ENCODE assay signal across 1 cellular context in genomic region chr16:68590201-68590994, GRCh38.
TF ChIP-seq lines count a peak whose summit lies in the region.

No MANE protein-coding gene starts in this region.

TF ChIP-seq in HepG2, 621 proteins besides CTCF, POLR2A, EP300 and RAD21 (continued from another document and continues in another):
- TF ChIP-seq, protein P1, sequence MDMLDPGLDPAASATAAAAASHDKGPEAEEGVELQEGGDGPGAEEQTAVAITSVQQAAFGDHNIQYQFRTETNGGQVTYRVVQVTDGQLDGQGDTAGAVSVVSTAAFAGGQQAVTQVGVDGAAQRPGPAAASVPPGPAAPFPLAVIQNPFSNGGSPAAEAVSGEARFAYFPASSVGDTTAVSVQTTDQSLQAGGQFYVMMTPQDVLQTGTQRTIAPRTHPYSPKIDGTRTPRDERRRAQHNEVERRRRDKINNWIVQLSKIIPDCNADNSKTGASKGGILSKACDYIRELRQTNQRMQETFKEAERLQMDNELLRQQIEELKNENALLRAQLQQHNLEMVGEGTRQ (IDR thresholded peaks at IDR 0.05; ENCODE audit: low read depth, low read length), result no peak
- TF ChIP-seq, protein P1 (CRISPR knock-in tag; IDR thresholded peaks at IDR 0.05; ENCODE audit: borderline replicate concordance), result no peak
- TF ChIP-seq ZNF367 (CRISPR knock-in tag; IDR thresholded peaks at IDR 0.05; ENCODE audit: borderline replicate concordance) (no peak), ZNF615 (CRISPR knock-in tag; IDR thresholded peaks at IDR 0.05; ENCODE audit: borderline replicate concordance) (no peak), KDM5A (IDR thresholded peaks at IDR 0.05; ENCODE audit: borderline replicate concordance, low read length) (no peak), MEIS2 (CRISPR knock-in tag; IDR thresholded peaks at IDR 0.05) (peak; percentile 45; the same call in 1 of the 2 replicates), ZNF333 (CRISPR knock-in tag; IDR thresholded peaks at IDR 0.05; ENCODE audit: borderline replicate concordance) (no peak), ZNF446 (CRISPR knock-in tag; IDR thresholded peaks at IDR 0.05) (no peak), ZNF205 (CRISPR knock-in tag; IDR thresholded peaks at IDR 0.05) (no peak), MXI1 (IDR thresholded peaks at IDR 0.05; ENCODE audit: borderline replicate concordance, low read depth, low read length) (no peak), SIX4 (CRISPR knock-in tag; IDR thresholded peaks at IDR 0.05) (no peak), HNRNPH1 (optimal IDR thresholded peaks at IDR 0.05; ENCODE audit: low read depth, low read length) (no peak), HDAC1 (CRISPR knock-in tag; IDR thresholded peaks at IDR 0.05) (no peak), ZNF782 (CRISPR knock-in tag; IDR thresholded peaks at IDR 0.05; ENCODE audit: borderline replicate concordance) (no peak; the same call in 1 of the 2 replicates), ZNF510 (CRISPR knock-in tag; IDR thresholded peaks at IDR 0.05; ENCODE audit: low read depth) (no peak), ZHX1 (CRISPR knock-in tag; IDR thresholded peaks at IDR 0.05; ENCODE audit: low read depth) (no peak), RNF219 (CRISPR knock-in tag; IDR thresholded peaks at IDR 0.05) (no peak), DPF2 (CRISPR knock-in tag; IDR thresholded peaks at IDR 0.05; ENCODE audit: borderline replicate concordance, low read depth) (no peak), NCOA1 (CRISPR knock-in tag; IDR thresholded peaks at IDR 0.05) (0 out of 2 replicates have a peak, but pooled peaks have one; percentile 43), ZNF121 (CRISPR knock-in tag; IDR thresholded peaks at IDR 0.05) (no peak), ZNF572 (CRISPR knock-in tag; IDR thresholded peaks at IDR 0.05) (no peak), PREB (CRISPR knock-in tag; IDR thresholded peaks at IDR 0.05) (no peak), GZF1 (CRISPR knock-in tag; IDR thresholded peaks at IDR 0.05) (no peak), HMG20B (CRISPR knock-in tag; conservative IDR thresholded peaks at IDR 0.05) (no peak; the same call in 1 of the 2 replicates), MBNL3 (CRISPR knock-in tag; conservative IDR thresholded peaks at IDR 0.05) (no peak), JUNB (CRISPR knock-in tag; IDR thresholded peaks at IDR 0.05; ENCODE audit: borderline replicate concordance) (no peak), HOMEZ (CRISPR knock-in tag; IDR thresholded peaks at IDR 0.05; ENCODE audit: low read depth) (no peak), ZBTB2 (CRISPR knock-in tag; IDR thresholded peaks at IDR 0.05; ENCODE audit: low read depth) (no peak), ZSCAN21 (CRISPR knock-in tag; IDR thresholded peaks at IDR 0.05; ENCODE audit: borderline replicate concordance) (no peak), ZFP91 (CRISPR knock-in tag; IDR thresholded peaks at IDR 0.05; ENCODE audit: borderline replicate concordance) (peak; percentile 55; the same call in 1 of the 2 replicates), ZNF234 (CRISPR knock-in tag; conservative IDR thresholded peaks at IDR 0.05) (no peak), ZNF101 (CRISPR knock-in tag; IDR thresholded peaks at IDR 0.05; ENCODE audit: borderline replicate concordance, low read depth) (no peak)
- TF ChIP-seq, protein P2, sequence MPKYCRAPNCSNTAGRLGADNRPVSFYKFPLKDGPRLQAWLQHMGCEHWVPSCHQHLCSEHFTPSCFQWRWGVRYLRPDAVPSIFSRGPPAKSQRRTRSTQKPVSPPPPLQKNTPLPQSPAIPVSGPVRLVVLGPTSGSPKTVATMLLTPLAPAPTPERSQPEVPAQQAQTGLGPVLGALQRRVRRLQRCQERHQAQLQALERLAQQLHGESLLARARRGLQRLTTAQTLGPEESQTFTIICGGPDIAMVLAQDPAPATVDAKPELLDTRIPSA (CRISPR knock-in tag; IDR thresholded peaks at IDR 0.05; ENCODE audit: borderline replicate concordance), result no peak
- TF ChIP-seq, protein P3, sequence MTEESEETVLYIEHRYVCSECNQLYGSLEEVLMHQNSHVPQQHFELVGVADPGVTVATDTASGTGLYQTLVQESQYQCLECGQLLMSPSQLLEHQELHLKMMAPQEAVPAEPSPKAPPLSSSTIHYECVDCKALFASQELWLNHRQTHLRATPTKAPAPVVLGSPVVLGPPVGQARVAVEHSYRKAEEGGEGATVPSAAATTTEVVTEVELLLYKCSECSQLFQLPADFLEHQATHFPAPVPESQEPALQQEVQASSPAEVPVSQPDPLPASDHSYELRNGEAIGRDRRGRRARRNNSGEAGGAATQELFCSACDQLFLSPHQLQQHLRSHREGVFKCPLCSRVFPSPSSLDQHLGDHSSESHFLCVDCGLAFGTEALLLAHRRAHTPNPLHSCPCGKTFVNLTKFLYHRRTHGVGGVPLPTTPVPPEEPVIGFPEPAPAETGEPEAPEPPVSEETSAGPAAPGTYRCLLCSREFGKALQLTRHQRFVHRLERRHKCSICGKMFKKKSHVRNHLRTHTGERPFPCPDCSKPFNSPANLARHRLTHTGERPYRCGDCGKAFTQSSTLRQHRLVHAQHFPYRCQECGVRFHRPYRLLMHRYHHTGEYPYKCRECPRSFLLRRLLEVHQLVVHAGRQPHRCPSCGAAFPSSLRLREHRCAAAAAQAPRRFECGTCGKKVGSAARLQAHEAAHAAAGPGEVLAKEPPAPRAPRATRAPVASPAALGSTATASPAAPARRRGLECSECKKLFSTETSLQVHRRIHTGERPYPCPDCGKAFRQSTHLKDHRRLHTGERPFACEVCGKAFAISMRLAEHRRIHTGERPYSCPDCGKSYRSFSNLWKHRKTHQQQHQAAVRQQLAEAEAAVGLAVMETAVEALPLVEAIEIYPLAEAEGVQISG (CRISPR knock-in tag; IDR thresholded peaks at IDR 0.05), result peak; percentile 63
- TF ChIP-seq, protein P4, sequence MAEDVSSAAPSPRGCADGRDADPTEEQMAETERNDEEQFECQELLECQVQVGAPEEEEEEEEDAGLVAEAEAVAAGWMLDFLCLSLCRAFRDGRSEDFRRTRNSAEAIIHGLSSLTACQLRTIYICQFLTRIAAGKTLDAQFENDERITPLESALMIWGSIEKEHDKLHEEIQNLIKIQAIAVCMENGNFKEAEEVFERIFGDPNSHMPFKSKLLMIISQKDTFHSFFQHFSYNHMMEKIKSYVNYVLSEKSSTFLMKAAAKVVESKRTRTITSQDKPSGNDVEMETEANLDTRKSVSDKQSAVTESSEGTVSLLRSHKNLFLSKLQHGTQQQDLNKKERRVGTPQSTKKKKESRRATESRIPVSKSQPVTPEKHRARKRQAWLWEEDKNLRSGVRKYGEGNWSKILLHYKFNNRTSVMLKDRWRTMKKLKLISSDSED (CRISPR knock-in tag; IDR thresholded peaks at IDR 0.05), result no peak
- TF ChIP-seq, protein P5, sequence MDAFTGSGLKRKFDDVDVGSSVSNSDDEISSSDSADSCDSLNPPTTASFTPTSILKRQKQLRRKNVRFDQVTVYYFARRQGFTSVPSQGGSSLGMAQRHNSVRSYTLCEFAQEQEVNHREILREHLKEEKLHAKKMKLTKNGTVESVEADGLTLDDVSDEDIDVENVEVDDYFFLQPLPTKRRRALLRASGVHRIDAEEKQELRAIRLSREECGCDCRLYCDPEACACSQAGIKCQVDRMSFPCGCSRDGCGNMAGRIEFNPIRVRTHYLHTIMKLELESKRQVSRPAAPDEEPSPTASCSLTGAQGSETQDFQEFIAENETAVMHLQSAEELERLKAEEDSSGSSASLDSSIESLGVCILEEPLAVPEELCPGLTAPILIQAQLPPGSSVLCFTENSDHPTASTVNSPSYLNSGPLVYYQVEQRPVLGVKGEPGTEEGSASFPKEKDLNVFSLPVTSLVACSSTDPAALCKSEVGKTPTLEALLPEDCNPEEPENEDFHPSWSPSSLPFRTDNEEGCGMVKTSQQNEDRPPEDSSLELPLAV (CRISPR knock-in tag; conservative IDR thresholded peaks at IDR 0.05; ENCODE audit: low read depth), result no peak
